In the genomic region with DNA sequence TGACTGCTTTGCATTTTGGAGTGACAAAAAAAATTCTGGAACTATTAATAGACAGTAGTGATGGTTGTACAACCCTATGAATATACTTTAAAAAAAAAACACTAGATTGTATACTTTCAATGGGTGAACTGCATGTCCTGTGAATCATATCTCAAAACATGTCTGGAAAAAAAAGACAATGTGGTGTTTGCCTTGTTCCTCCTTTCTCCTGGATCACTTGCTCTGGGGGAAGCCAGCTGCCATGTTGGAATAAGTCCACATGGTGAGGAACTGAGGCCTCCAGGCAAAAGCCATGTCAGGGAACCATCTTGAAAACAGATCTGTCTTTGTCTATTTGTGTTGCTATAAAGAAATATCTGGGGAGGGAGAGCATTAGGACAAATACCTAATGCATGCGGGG, we compare ENCODE assay signal across 30 cellular contexts.
"Had no signal": no experiment of that assay in that cellular context is flagged by ENCODE, and none has a peak within 500 bp of the region (broad histone marks: within the 10 kb centered on the region; RNA-seq: fewer than 3 reads in every experiment).

No MANE protein-coding gene starts in this region.

- H3K9me3 Mint-ChIP-seq: immature natural killer cell; naive thymus-derived CD4-positive, alpha-beta T cell; natural killer cell treated with Interleukin-12 subunit alpha and Interleukin-12 subunit beta and Interleukin-15 and Interleukin-18, amount 100 ng/mL, for 72 hours; stimulated activated naive B cell treated with anti-CD40 and anti-IgM and Interleukin-4, amounts not matched to agents 10 μg/mL and 1 μg/mL and 100 μg/mL, for 72 hours had no signal

- ATAC-seq: left colon; naive thymus-derived CD4-positive, alpha-beta T cell; natural killer cell treated with Interleukin-12 subunit alpha and Interleukin-12 subunit beta and Interleukin-15 and Interleukin-18, amount 100 ng/mL, for 72 hours; right cardiac atrium; sciatic nerve; stimulated activated naive B cell treated with anti-CD40 and anti-IgM and Interleukin-4, amounts not matched to agents 10 μg/mL and 1 μg/mL and 100 μg/mL, for 72 hours; stimulated activated naive CD8-positive, alpha-beta T cell treated with anti-CD3 and anti-CD28 coated beads, Interleukin-15, Interleukin-2, amounts not matched to agents 100 U/mL and 50 U/mL, for 24 hours had no signal

- FAIRE-seq: islet of Langerhans, kidney had no signal

- H3K27ac ChIP-seq: left ventricle myocardium inferior, ovary, prostate gland, skin epidermis, stomach, testis, thyroid gland, transverse colon, upper lobe of left lung, vagina had no signal

- H3K27me3 ChIP-seq: ovary, stomach, testis, thyroid gland, transverse colon, upper lobe of left lung, vagina had no signal

- H3K4me1 Mint-ChIP-seq: immature natural killer cell; naive thymus-derived CD4-positive, alpha-beta T cell had no signal

- DNase-seq: hippocampal formation; immature natural killer cell; kidney; left colon; left ventricle myocardium inferior; mesendoderm; naive thymus-derived CD4-positive, alpha-beta T cell; ovary; posterior cingulate gyrus; retina; right cardiac atrium; stimulated activated CD4-positive, alpha-beta T cell treated with anti-CD3 and anti-CD28 coated beads, Interleukin-12 subunit alpha, Interleukin-12 subunit beta, amount 100 ng/mL, for 4 hours; stimulated activated CD4-positive, alpha-beta T cell treated with anti-CD3 and anti-CD28 coated beads, Interleukin-15, amount 100 ng/mL, for 24 hours; stimulated activated CD4-positive, alpha-beta T cell treated with anti-CD3 and anti-CD28 coated beads, Interleukin-2, amount 100 ng/mL, for 24 hours; stimulated activated CD4-positive, alpha-beta T cell treated with anti-CD3 and anti-CD28 coated beads, Interleukin-4, amount 100 ng/mL, for 1 hour; stimulated activated naive B cell treated with anti-CD40 and anti-IgM and Interleukin-4, amounts not matched to agents 10 μg/mL and 1 μg/mL and 100 μg/mL, for 72 hours; stimulated activated naive CD8-positive, alpha-beta T cell treated with anti-CD3 and anti-CD28 coated beads, Interleukin-15, Interleukin-2, amounts not matched to agents 100 U/mL and 50 U/mL, for 24 hours; stomach; testis; thyroid gland; transverse colon; upper lobe of left lung had no signal

- H3K36me3 ChIP-seq: left ventricle myocardium inferior, ovary, prostate gland, stomach, thyroid gland, transverse colon, upper lobe of left lung, vagina had no signal

- H3K27ac Mint-ChIP-seq: immature natural killer cell; mesothelial cell of epicardium; naive thymus-derived CD4-positive, alpha-beta T cell; natural killer cell treated with Interleukin-12 subunit alpha and Interleukin-12 subunit beta and Interleukin-15 and Interleukin-18, amount 100 ng/mL, for 72 hours; stimulated activated naive B cell treated with anti-CD40 and anti-IgM and Interleukin-4, amounts not matched to agents 10 μg/mL and 1 μg/mL and 100 μg/mL, for 72 hours had no signal

- H3K4me3 Mint-ChIP-seq: immature natural killer cell; mesothelial cell of epicardium; naive thymus-derived CD4-positive, alpha-beta T cell; natural killer cell treated with Interleukin-12 subunit alpha and Interleukin-12 subunit beta and Interleukin-15 and Interleukin-18, amount 100 ng/mL, for 72 hours; stimulated activated naive B cell treated with anti-CD40 and anti-IgM and Interleukin-4, amounts not matched to agents 10 μg/mL and 1 μg/mL and 100 μg/mL, for 72 hours had no signal

- H3K4me1 ChIP-seq: left ventricle myocardium inferior, prostate gland, stomach, testis, thyroid gland, upper lobe of left lung, vagina had no signal

- H3K4me3 ChIP-seq: left ventricle myocardium inferior, lung, ovary, prostate gland, skin epidermis, stomach, testis, thyroid gland, transverse colon, upper lobe of left lung, vagina had no signal

- H3K9me3 ChIP-seq: left ventricle myocardium inferior, ovary, prostate gland, stomach, testis, thyroid gland, transverse colon, upper lobe of left lung, vagina had no signal

- H3K36me3 Mint-ChIP-seq: immature natural killer cell; mesothelial cell of epicardium; naive thymus-derived CD4-positive, alpha-beta T cell; natural killer cell treated with Interleukin-12 subunit alpha and Interleukin-12 subunit beta and Interleukin-15 and Interleukin-18, amount 100 ng/mL, for 72 hours; stimulated activated naive B cell treated with anti-CD40 and anti-IgM and Interleukin-4, amounts not matched to agents 10 μg/mL and 1 μg/mL and 100 μg/mL, for 72 hours had no signal
